8 cellular contexts compared by ENCODE assay signal in the genomic region with DNA sequence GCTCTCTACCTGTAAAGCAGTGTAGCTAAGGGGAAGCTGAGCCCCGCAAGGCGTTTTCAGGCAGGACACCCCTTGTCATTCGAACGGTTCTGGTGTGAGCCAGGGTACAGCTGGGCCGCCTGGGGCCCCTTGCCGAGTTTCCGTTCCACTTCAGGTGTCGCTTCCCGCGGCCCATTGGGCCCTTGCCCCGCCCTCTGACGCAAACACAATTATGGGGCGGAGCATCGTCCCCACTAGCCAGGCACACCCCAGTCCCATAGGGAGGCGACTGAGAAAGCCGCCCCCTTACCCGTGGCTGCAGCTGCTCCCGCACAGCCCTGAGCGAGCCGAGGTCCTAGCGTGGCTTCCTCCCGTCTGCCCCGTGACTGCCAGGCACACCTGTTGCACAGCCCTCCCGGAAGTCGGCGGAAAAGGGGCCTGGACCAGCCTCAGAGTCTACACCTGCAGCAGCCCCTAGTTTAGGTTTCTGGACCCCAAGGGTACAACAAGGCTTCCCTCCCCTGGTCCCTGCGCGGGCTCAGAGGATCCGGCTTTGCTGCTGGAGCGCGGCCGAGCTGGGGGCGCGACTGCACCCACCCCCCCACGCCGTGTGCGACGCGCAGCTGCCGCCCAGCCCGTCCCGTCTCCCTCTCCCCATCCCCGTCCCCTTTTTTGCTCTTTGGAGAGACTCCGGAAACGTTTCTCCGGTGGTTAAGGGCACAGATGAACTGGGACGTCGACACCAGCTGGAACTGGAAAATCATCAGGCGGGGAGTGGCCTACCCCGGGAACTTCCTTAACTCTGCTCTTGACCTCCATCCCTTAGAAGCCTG. TPM values are rescaled to one million over a fixed set of nuclear protein-coding genes. Genes with fewer than 3 reads are reported as not detected.
DNase-seq lines count a peak whose midpoint lies in the region; ATAC-seq and TF ChIP-seq lines count a peak whose summit lies in the region.

A gene with protein sequence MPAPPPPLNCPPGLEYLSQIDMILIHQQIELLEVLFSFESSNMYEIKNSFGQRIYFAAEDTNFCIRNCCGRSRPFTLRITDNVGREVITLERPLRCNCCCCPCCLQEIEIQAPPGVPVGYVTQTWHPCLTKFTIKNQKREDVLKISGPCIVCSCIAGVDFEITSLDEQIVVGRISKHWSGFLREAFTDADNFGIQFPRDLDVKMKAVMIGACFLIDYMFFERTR (minus strand): TSS at position 356 of the 812 bp plus-strand sequence. CDS start 9,657 bp downstream, outside the sequence.

- peak; percentile 97 for ATAC-seq in HG03442 (IDR thresholded peaks at IDR 0.05; ENCODE audit: unreplicated experiment)

- H3K9me3 Mint-ChIP-seq in T-helper 2 cell treated with Interferon-gamma antibody and Interleukin-4, amounts not matched to agents 5 μg/mL and 100 μg/mL, for 36 hours, result no peaks in the 10 kb centered on the region
- H3K9me3 Mint-ChIP-seq in brain, result peaks cover 0 to 3% (median 0%) of the 10 kb centered on the region in 5 experiments

- H3K4me1 Mint-ChIP-seq in T-helper 2 cell treated with Interferon-gamma antibody and Interleukin-4, amounts not matched to agents 5 μg/mL and 100 μg/mL, for 36 hours (ENCODE audit: low read depth), result peaks cover 11% of the 10 kb centered on the region
- no peaks in the 10 kb centered on the region for H3K4me1 Mint-ChIP-seq in brain

- peak within 1 kb of the TSS; percentile 79 for H3K4me3 Mint-ChIP-seq in T-helper 2 cell treated with Interferon-gamma antibody and Interleukin-4, amounts not matched to agents 5 μg/mL and 100 μg/mL, for 36 hours
- peak within 1 kb of the TSS; percentile 31 to 75 (median 67) for H3K4me3 Mint-ChIP-seq in brain

- H3K27me3 Mint-ChIP-seq in T-helper 2 cell treated with Interferon-gamma antibody and Interleukin-4, amounts not matched to agents 5 μg/mL and 100 μg/mL, for 36 hours (ENCODE audit: low read depth), result no peaks in the 10 kb centered on the region
- H3K27me3 Mint-ChIP-seq in brain, result peaks cover 9% of the 10 kb centered on the region

- DNase-seq in AG20443 (ENCODE audit: low spot score) (peak; percentile 71), GM19238 (ENCODE audit: insufficient read length, low spot score) (peak; percentile 80), islet precursor cell (peak; percentile 65), NCI-H226 (no peak)
- DNase-seq in T-helper 2 cell treated with Interferon-gamma antibody and Interleukin-4, amounts not matched to agents 5 μg/mL and 100 μg/mL, for 36 hours (ENCODE audit: low spot score), result peak; percentile 59
- peak; percentile 71 for DNase-seq in stimulated activated CD4-positive, alpha-beta T cell treated with anti-CD3 and anti-CD28 coated beads, Interleukin-1b, Interleukin-23, amount 100 ng/mL, for 48 hours

- no peaks in the 10 kb centered on the region for H3K36me3 Mint-ChIP-seq in T-helper 2 cell treated with Interferon-gamma antibody and Interleukin-4, amounts not matched to agents 5 μg/mL and 100 μg/mL, for 36 hours (ENCODE audit: low read depth)
- H3K36me3 Mint-ChIP-seq in brain, result no peaks in the 10 kb centered on the region

- TF ChIP-seq CTCF in brain (conservative IDR thresholded peaks at IDR 0.05), result no peak

- H3K27ac Mint-ChIP-seq in T-helper 2 cell treated with Interferon-gamma antibody and Interleukin-4, amounts not matched to agents 5 μg/mL and 100 μg/mL, for 36 hours, result peak within 1 kb of the TSS; percentile 64
- no peak within 1 kb of the TSS for H3K27ac Mint-ChIP-seq in brain

RNA-seq across cellular contexts. Expression of the gene that starts here (rescaled TPM):
- polyA plus RNA-seq in brain (ENCODE audit: insufficient read depth, low read depth, low replicate concordance), result not detected
